18 cellular contexts compared by ENCODE assay signal in genomic region chrY:7712274-7712673, GRCh38.
"Had no signal": no experiment of that assay in that cellular context is flagged by ENCODE, and none has a peak within 500 bp of the region (broad histone marks: within the 10 kb centered on the region; RNA-seq: fewer than 3 reads in every experiment).

No MANE protein-coding gene starts in this region.

- H3K27ac ChIP-seq: dorsolateral prefrontal cortex, esophagus muscularis mucosa, hepatocyte, neutrophil, right atrium auricular region, thyroid gland had no signal

- H3K36me3 ChIP-seq: esophagus muscularis mucosa, neutrophil, right atrium auricular region, thyroid gland had no signal

- H3K4me1 ChIP-seq: esophagus muscularis mucosa, right atrium auricular region, thyroid gland had no signal

- ATAC-seq: activated T-helper 17 cell treated with anti-CD3 and anti-CD28 coated beads, Interleukin-2, amount 50 U/mL, for 72 hours; left ventricle myocardium superior; naive thymus-derived CD8-positive, alpha-beta T cell; stimulated activated effector memory CD8-positive, alpha-beta T cell treated with anti-CD3 and anti-CD28 coated beads, Interleukin-12 subunit alpha, Interleukin-12 subunit beta, amount 100 ng/mL, for 72 hours had no signal

- DNase-seq: activated B cell treated with CpG ODN at 0.5 μM for 24 hours; activated CD4-positive, alpha-beta T cell treated with anti-CD3 and anti-CD28 coated beads, Interleukin-2, amount 10 ng/mL, durations not matched to agents 7 days and 5 days; activated naive CD4-positive, alpha-beta T cell treated with anti-CD3 and anti-CD28 coated beads, Interleukin-2, amount 10 ng/mL, durations not matched to agents 7 days and 5 days; activated T-cell treated with anti-CD3 and anti-CD28 coated beads for 4 hours; cerebellar nuclear complex; dorsolateral prefrontal cortex; kidney; left ventricle myocardium superior; midbrain; naive thymus-derived CD8-positive, alpha-beta T cell; thyroid gland had no signal

- H3K27me3 ChIP-seq: esophagus muscularis mucosa, hepatocyte, neutrophil, right atrium auricular region, thyroid gland had no signal

- H3K4me3 ChIP-seq: dorsolateral prefrontal cortex, esophagus muscularis mucosa, hepatocyte, right atrium auricular region, smooth muscle cell, thyroid gland had no signal

- H3K9me3 ChIP-seq: esophagus muscularis mucosa, neutrophil, right atrium auricular region, thyroid gland had no signal
